In the genomic region with DNA sequence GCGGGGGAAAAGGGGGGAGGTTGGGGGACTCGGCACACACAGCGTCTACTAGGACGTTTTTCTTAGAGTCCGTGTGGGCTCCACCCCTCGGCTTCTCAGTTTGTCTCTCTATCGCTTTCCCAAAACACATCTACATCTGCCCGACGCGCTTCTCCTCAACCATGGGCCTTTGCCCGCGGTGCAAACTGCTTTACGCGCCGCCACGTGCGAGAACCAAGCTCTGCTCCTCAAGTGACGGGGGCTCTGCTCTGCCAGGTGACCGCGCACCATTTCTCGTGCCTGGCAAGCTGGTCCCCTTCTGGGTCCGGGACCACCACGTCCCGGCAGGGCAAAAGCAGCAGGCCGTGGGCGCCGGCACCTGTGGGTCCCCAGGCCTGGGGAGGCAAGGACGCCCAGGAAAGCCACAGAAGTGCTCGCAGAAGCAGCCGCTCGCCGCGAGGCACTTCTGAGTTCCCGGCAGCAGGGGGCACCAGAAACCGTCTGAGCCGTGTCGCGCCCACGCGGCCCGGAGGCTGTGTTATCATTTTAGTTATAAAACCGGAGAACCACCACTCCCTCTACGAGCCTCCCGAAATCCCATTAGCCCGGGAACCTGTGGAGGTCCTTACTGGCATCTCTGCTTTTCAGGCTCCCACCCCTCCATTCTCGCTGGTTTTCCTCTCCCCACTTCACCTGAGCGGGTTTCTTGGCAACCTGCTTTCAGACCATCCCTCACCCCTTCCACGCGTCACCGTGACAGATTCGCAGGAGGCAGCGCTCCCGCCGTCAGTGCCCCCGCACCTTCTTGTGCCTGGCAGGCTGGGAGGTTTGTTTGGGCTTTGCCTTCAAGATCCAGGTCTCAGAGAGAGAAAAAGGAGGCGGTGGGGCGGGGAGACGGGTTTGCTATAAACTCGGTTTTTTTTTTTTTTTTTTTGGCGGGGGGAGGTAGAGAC, we compare ENCODE assay signal across 8 cellular contexts. TPM values are rescaled to one million over a fixed set of nuclear protein-coding genes. Genes with fewer than 3 reads are reported as not detected.
A peak's percentile ranks its signal among the peaks of the same experiment; 100 is the strongest.
DNase-seq lines count a peak whose midpoint lies in the region; ATAC-seq and TF ChIP-seq lines count a peak whose summit lies in the region.

No MANE protein-coding gene starts in this region.

- H3K27me3 ChIP-seq in HAP-1 (ENCODE audit: low read depth), result peaks cover 87% of the 10 kb centered on the region
- H3K27me3 ChIP-seq in ectodermal cell (ENCODE audit: control insufficient read depth, insufficient read depth, low read length, poor library complexity, severe bottlenecking), result peaks cover 91% of the 10 kb centered on the region

- H3K4me1 ChIP-seq in HAP-1, result no peaks in the 10 kb centered on the region
- H3K4me1 ChIP-seq in ectodermal cell (ENCODE audit: control insufficient read depth, insufficient read depth, low read length), result peaks cover 22% of the 10 kb centered on the region

- H3K36me3 Mint-ChIP-seq in memory B cell, result no peaks in the 10 kb centered on the region

- peak; percentile 86 for TF ChIP-seq CTCF in GM10248 (IDR thresholded peaks at IDR 0.05; ENCODE audit: control extremely low read depth, extremely low read depth, low read depth, missing control alignments)

- POLR2A ChIA-PET in GM10248 (lab: Yijun Ruan, JAX), result no interaction called here

- H3K36me3 ChIP-seq in HAP-1 (replicated peaks), result no peaks in the 10 kb centered on the region
- no peaks in the 10 kb centered on the region for H3K36me3 ChIP-seq in ectodermal cell (ENCODE audit: control insufficient read depth, insufficient read depth, low read length)

- peak overlapping the region; percentile 11 for H3K4me3 ChIP-seq in HAP-1
- peak overlapping the region; percentile 31 for H3K4me3 ChIP-seq in ectodermal cell (ENCODE audit: insufficient read depth, low read depth, low read length)

- H3K9me3 Mint-ChIP-seq in memory B cell, result no peaks in the 10 kb centered on the region

- peak overlapping the region; percentile 58 for H3K4me3 Mint-ChIP-seq in memory B cell

- H3K9me3 ChIP-seq in HAP-1 (no peaks in the 10 kb centered on the region), ectodermal cell (ENCODE audit: control insufficient read depth, low read length) (no peaks in the 10 kb centered on the region)

- WGBS in ectodermal cell, 2 experiments, result 2% methylated on average over 59 of the region's 60 CpGs

- in situ Hi-C loops in HAP-1 (cut with MboI; ENCODE audit: low sequenced_read_pairs), result no loop called here

- no peak overlapping the region for H3K27ac ChIP-seq in ectodermal cell (ENCODE audit: insufficient read depth, low read depth, low read length, poor library complexity, severe bottlenecking)

- DNase-seq in GM10248 (ENCODE audit: extremely low spot score), result peak; percentile 87
- DNase-seq in HAP-1 (ENCODE audit: low spot score in 2 of 2), result peak; percentile 26 to 73
- peak; percentile 19 for DNase-seq in NCI-H1048 (lab: John Stamatoyannopoulos, UW)
- peak; percentile 70 for DNase-seq in activated CD4-positive, CD25-positive, alpha-beta regulatory T cell treated with anti-CD3 and anti-CD28 coated beads, Interleukin-2, amount 50 U/mL, for 72 hours
- DNase-seq in memory B cell (ENCODE audit: low spot score in 2 of 2), result peak; percentile 16 to 27
- peak; percentile 15 for DNase-seq in stimulated activated CD8-positive, alpha-beta memory T cell treated with anti-CD3 and anti-CD28 coated beads, Interleukin-12 subunit alpha, Interleukin-12 subunit beta, amount 100 ng/mL, for 24 hours (ENCODE audit: extremely low read depth)
- no peak for DNase-seq in SHP77 treated with DMSO at 0.1 percent for 48 hours (lab: John Stamatoyannopoulos, UW)

- CTCF ChIA-PET in GM10248 (lab: Yijun Ruan, JAX), result interaction anchor here (0.7 to 3.3 kb wide), 26 partner anchors 11 to 363 kb away, joined by 3 to 70 read pairs (median 4); no protein-coding TSS in a partner anchor

- peaks cover 31% of the 10 kb centered on the region for H3K27me3 Mint-ChIP-seq in memory B cell

- peaks cover 16% of the 10 kb centered on the region for H3K4me1 Mint-ChIP-seq in memory B cell

- peak; percentile 54 for ATAC-seq in memory B cell (ENCODE audit: low read depth)

- peak overlapping the region; percentile 25 for H3K27ac Mint-ChIP-seq in memory B cell

RNA-seq across cellular contexts. Expression of gene GDNF, which starts 2.5 kb away (rescaled TPM):
- 0.69 TPM for polyA plus RNA-seq in ectodermal cell (2013, experiment 1 of 4)
- 0.18 TPM for polyA plus RNA-seq in ectodermal cell (2013, experiment 2 of 4)
- 0.21 TPM for polyA plus RNA-seq in ectodermal cell (2013, experiment 3 of 4)
- polyA plus RNA-seq in ectodermal cell (2013, experiment 4 of 4), result 0.53 TPM
